In genomic region chr13:45784755-45785675, GRCh38 we compare ENCODE assay signal across 16 cellular contexts.
"Had no signal": no experiment of that assay in that cellular context is flagged by ENCODE, and none has a peak within 500 bp of the region (broad histone marks: within the 10 kb centered on the region; RNA-seq: fewer than 3 reads in every experiment).

No MANE protein-coding gene starts in this region.

- ATAC-seq: left lung; stimulated activated naive CD8-positive, alpha-beta T cell treated with anti-CD3 and anti-CD28 coated beads, Interleukin-15, amount 100 ng/mL, for 72 hours had no signal

- H3K36me3 ChIP-seq: adrenal gland, left lung had no signal

- H3K27ac Mint-ChIP-seq: activated B cell treated with CpG ODN at 0.5 μM for 24 hours; immature natural killer cell; memory B cell; stimulated activated naive CD8-positive, alpha-beta T cell treated with anti-CD3 and anti-CD28 coated beads, Interleukin-15, amount 100 ng/mL, for 72 hours had no signal

- H3K4me3 ChIP-seq: adrenal gland, left lung, testis had no signal

- H3K9me3 Mint-ChIP-seq: activated B cell treated with CpG ODN at 0.5 μM for 24 hours; immature natural killer cell; memory B cell; stimulated activated naive CD8-positive, alpha-beta T cell treated with anti-CD3 and anti-CD28 coated beads, Interleukin-15, amount 100 ng/mL, for 72 hours had no signal

- H3K9me3 ChIP-seq: adrenal gland, left lung, testis had no signal

- H3K36me3 Mint-ChIP-seq: immature natural killer cell, memory B cell had no signal

- H3K4me1 Mint-ChIP-seq: activated B cell treated with CpG ODN at 0.5 μM for 24 hours, immature natural killer cell, memory B cell had no signal

- H3K4me3 Mint-ChIP-seq: activated B cell treated with CpG ODN at 0.5 μM for 24 hours; immature natural killer cell; memory B cell; stimulated activated naive CD8-positive, alpha-beta T cell treated with anti-CD3 and anti-CD28 coated beads, Interleukin-15, amount 100 ng/mL, for 72 hours had no signal

- H3K27me3 Mint-ChIP-seq: stimulated activated naive CD8-positive, alpha-beta T cell treated with anti-CD3 and anti-CD28 coated beads, Interleukin-15, amount 100 ng/mL, for 72 hours had no signal

- DNase-seq: activated B cell treated with CpG ODN at 0.5 μM for 24 hours; activated naive CD4-positive, alpha-beta T cell; adrenal gland; central memory CD4-positive, alpha-beta T cell; effector memory CD4-positive, alpha-beta T cell; erythroblast; glutamatergic neuron; immature natural killer cell; left lung; stimulated activated CD4-positive, alpha-beta T cell treated with anti-CD3 and anti-CD28 coated beads, Interleukin-15, amount 100 ng/mL, for 24 hours; stimulated activated CD4-positive, alpha-beta T cell treated with anti-CD3 and anti-CD28 coated beads, Interleukin-4, amount 100 ng/mL, for 24 hours; stimulated activated naive CD8-positive, alpha-beta T cell treated with anti-CD3 and anti-CD28 coated beads, Interleukin-15, amount 100 ng/mL, for 72 hours; T-helper 2 cell; testis had no signal

- FAIRE-seq: TTC549 had no signal

- H3K4me1 ChIP-seq: adrenal gland, left lung had no signal
